In genomic region chr12:46430340-46430948, GRCh38 we compare ENCODE assay signal across 1 cellular context.
TF ChIP-seq lines count a peak whose summit lies in the region.

No MANE protein-coding gene starts in this region.

TF ChIP-seq in HepG2, 621 proteins besides CTCF, POLR2A, EP300 and RAD21 (continued from another document and continues in another):
- TF ChIP-seq AHDC1 (CRISPR knock-in tag; IDR thresholded peaks at IDR 0.05; ENCODE audit: borderline replicate concordance): peak; percentile 89; the same call in 1 of the 2 replicates
- no peak for TF ChIP-seq LBX2 (CRISPR knock-in tag; IDR thresholded peaks at IDR 0.05; ENCODE audit: borderline replicate concordance)
- TF ChIP-seq, protein P1, sequence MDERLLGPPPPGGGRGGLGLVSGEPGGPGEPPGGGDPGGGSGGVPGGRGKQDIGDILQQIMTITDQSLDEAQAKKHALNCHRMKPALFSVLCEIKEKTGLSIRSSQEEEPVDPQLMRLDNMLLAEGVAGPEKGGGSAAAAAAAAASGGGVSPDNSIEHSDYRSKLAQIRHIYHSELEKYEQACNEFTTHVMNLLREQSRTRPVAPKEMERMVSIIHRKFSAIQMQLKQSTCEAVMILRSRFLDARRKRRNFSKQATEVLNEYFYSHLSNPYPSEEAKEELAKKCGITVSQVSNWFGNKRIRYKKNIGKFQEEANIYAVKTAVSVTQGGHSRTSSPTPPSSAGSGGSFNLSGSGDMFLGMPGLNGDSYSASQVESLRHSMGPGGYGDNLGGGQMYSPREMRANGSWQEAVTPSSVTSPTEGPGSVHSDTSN (CRISPR knock-in tag; IDR thresholded peaks at IDR 0.05): no peak
- peak; percentile 53; the same call in 1 of the 2 replicates for TF ChIP-seq KLF6 (CRISPR knock-in tag; IDR thresholded peaks at IDR 0.05)
- TF ChIP-seq HHEX (CRISPR knock-in tag; IDR thresholded peaks at IDR 0.05): peak; percentile 86
- TF ChIP-seq NFYC (CRISPR knock-in tag; IDR thresholded peaks at IDR 0.05): no peak
- peak; percentile 70 for TF ChIP-seq MIXL1 (CRISPR knock-in tag; IDR thresholded peaks at IDR 0.05)
- peak; percentile 37; the same call in 1 of the 2 replicates for TF ChIP-seq NR2C2 (CRISPR knock-in tag; IDR thresholded peaks at IDR 0.05; ENCODE audit: borderline replicate concordance)
- TF ChIP-seq SMARCC2 (IDR thresholded peaks at IDR 0.05): no peak
- TF ChIP-seq NCOR1 (IDR thresholded peaks at IDR 0.05; ENCODE audit: borderline replicate concordance, low read length): peak; percentile 49; the same call in 1 of the 2 replicates
- TF ChIP-seq, protein P2, sequence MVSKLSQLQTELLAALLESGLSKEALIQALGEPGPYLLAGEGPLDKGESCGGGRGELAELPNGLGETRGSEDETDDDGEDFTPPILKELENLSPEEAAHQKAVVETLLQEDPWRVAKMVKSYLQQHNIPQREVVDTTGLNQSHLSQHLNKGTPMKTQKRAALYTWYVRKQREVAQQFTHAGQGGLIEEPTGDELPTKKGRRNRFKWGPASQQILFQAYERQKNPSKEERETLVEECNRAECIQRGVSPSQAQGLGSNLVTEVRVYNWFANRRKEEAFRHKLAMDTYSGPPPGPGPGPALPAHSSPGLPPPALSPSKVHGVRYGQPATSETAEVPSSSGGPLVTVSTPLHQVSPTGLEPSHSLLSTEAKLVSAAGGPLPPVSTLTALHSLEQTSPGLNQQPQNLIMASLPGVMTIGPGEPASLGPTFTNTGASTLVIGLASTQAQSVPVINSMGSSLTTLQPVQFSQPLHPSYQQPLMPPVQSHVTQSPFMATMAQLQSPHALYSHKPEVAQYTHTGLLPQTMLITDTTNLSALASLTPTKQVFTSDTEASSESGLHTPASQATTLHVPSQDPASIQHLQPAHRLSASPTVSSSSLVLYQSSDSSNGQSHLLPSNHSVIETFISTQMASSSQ (IDR thresholded peaks at IDR 0.05; ENCODE audit: low read depth): peak; percentile 27; the same call in 1 of the 2 replicates
- TF ChIP-seq, protein P2 (CRISPR knock-in tag; IDR thresholded peaks at IDR 0.05; ENCODE audit: borderline replicate concordance): peak; percentile 74; the same call in 1 of the 2 replicates
- no peak for TF ChIP-seq SSRP1 (CRISPR knock-in tag; IDR thresholded peaks at IDR 0.05)
- no peak for TF ChIP-seq CBX5 (CRISPR knock-in tag; IDR thresholded peaks at IDR 0.05; ENCODE audit: borderline replicate concordance)
- TF ChIP-seq ZNF605 (CRISPR knock-in tag; IDR thresholded peaks at IDR 0.05): no peak
- peak; percentile 40; the same call in 1 of the 2 replicates for TF ChIP-seq MEIS2 (CRISPR knock-in tag; IDR thresholded peaks at IDR 0.05)
- TF ChIP-seq ZSCAN30 (CRISPR knock-in tag; IDR thresholded peaks at IDR 0.05): no peak
- TF ChIP-seq ZNF124 (CRISPR knock-in tag; IDR thresholded peaks at IDR 0.05): peak; percentile 65; the same call in 1 of the 2 replicates
- no peak for TF ChIP-seq HNRNPL (IDR thresholded peaks at IDR 0.05; ENCODE audit: low read depth, low read length)
- TF ChIP-seq RXRA (CRISPR knock-in tag; IDR thresholded peaks at IDR 0.05): peak; percentile 57; the same call in 1 of the 2 replicates
- TF ChIP-seq SIX1 (CRISPR knock-in tag; IDR thresholded peaks at IDR 0.05; ENCODE audit: borderline replicate concordance): peak; percentile 97
- 0 out of 2 replicates have a peak, but pooled peaks have one; percentile 39 for TF ChIP-seq SATB2 (CRISPR knock-in tag; IDR thresholded peaks at IDR 0.05)
- TF ChIP-seq RARA (CRISPR knock-in tag; IDR thresholded peaks at IDR 0.05): peak; percentile 96
- peak; percentile 44 for TF ChIP-seq TBL1XR1 (IDR thresholded peaks at IDR 0.05; ENCODE audit: borderline replicate concordance, low read length, partially characterized antibody)
- peak; percentile 98 for TF ChIP-seq MED1 (CRISPR knock-in tag; IDR thresholded peaks at IDR 0.05)
- peak; percentile 36; the same call in 1 of the 2 replicates for TF ChIP-seq ZNF652 (CRISPR knock-in tag; IDR thresholded peaks at IDR 0.05; ENCODE audit: borderline replicate concordance, low read depth)
- peak; percentile 58; the same call in 1 of the 2 replicates for TF ChIP-seq HOXD1 (CRISPR knock-in tag; IDR thresholded peaks at IDR 0.05)
- TF ChIP-seq, protein P3, sequence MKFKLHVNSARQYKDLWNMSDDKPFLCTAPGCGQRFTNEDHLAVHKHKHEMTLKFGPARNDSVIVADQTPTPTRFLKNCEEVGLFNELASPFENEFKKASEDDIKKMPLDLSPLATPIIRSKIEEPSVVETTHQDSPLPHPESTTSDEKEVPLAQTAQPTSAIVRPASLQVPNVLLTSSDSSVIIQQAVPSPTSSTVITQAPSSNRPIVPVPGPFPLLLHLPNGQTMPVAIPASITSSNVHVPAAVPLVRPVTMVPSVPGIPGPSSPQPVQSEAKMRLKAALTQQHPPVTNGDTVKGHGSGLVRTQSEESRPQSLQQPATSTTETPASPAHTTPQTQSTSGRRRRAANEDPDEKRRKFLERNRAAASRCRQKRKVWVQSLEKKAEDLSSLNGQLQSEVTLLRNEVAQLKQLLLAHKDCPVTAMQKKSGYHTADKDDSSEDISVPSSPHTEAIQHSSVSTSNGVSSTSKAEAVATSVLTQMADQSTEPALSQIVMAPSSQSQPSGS (CRISPR knock-in tag; IDR thresholded peaks at IDR 0.05): peak; percentile 84; the same call in 1 of the 2 replicates
- TF ChIP-seq TBX2 (CRISPR knock-in tag; IDR thresholded peaks at IDR 0.05; ENCODE audit: borderline replicate concordance): peak; percentile 91
- TF ChIP-seq RCOR2 (CRISPR knock-in tag; IDR thresholded peaks at IDR 0.05): peak; percentile 83
- TF ChIP-seq ZNF562 (CRISPR knock-in tag; IDR thresholded peaks at IDR 0.05; ENCODE audit: borderline replicate concordance): no peak
- TF ChIP-seq MBD4 (IDR thresholded peaks at IDR 0.05; ENCODE audit: borderline replicate concordance, low read length): peak; percentile 39; the same call in 1 of the 2 replicates
- no peak for TF ChIP-seq HNRNPK (IDR thresholded peaks at IDR 0.05; ENCODE audit: low read depth, low read length, poor library complexity, severe bottlenecking)
- TF ChIP-seq SOX6 (IDR thresholded peaks at IDR 0.05): peak; percentile 55; the same call in 1 of the 2 replicates
- TF ChIP-seq SOX6 (CRISPR knock-in tag; IDR thresholded peaks at IDR 0.05): peak; percentile 99
- TF ChIP-seq ZNF556 (CRISPR knock-in tag; IDR thresholded peaks at IDR 0.05; ENCODE audit: borderline replicate concordance): 0 out of 2 replicates have a peak, but pooled peaks have one; percentile 49
- 0 out of 2 replicates have a peak, but pooled peaks have one; percentile 66 for TF ChIP-seq KDM4B (CRISPR knock-in tag; IDR thresholded peaks at IDR 0.05)
- TF ChIP-seq HMG20A (CRISPR knock-in tag; IDR thresholded peaks at IDR 0.05; ENCODE audit: borderline replicate concordance): peak; percentile 95
- no peak for TF ChIP-seq TFDP1 (CRISPR knock-in tag; IDR thresholded peaks at IDR 0.05; ENCODE audit: borderline replicate concordance)
- TF ChIP-seq KLF11 (CRISPR knock-in tag; IDR thresholded peaks at IDR 0.05): 0 out of 2 replicates have a peak, but pooled peaks have one; percentile 42
- peak; percentile 93 for TF ChIP-seq ATF7 (IDR thresholded peaks at IDR 0.05)
- peak; percentile 29; the same call in 1 of the 2 replicates for TF ChIP-seq ATF7 (CRISPR knock-in tag; IDR thresholded peaks at IDR 0.05)
- peak; percentile 96 for TF ChIP-seq ELF3 (CRISPR knock-in tag; IDR thresholded peaks at IDR 0.05)
- no peak for TF ChIP-seq ZNF441 (CRISPR knock-in tag; IDR thresholded peaks at IDR 0.05; ENCODE audit: borderline replicate concordance)
- TF ChIP-seq, protein P4, sequence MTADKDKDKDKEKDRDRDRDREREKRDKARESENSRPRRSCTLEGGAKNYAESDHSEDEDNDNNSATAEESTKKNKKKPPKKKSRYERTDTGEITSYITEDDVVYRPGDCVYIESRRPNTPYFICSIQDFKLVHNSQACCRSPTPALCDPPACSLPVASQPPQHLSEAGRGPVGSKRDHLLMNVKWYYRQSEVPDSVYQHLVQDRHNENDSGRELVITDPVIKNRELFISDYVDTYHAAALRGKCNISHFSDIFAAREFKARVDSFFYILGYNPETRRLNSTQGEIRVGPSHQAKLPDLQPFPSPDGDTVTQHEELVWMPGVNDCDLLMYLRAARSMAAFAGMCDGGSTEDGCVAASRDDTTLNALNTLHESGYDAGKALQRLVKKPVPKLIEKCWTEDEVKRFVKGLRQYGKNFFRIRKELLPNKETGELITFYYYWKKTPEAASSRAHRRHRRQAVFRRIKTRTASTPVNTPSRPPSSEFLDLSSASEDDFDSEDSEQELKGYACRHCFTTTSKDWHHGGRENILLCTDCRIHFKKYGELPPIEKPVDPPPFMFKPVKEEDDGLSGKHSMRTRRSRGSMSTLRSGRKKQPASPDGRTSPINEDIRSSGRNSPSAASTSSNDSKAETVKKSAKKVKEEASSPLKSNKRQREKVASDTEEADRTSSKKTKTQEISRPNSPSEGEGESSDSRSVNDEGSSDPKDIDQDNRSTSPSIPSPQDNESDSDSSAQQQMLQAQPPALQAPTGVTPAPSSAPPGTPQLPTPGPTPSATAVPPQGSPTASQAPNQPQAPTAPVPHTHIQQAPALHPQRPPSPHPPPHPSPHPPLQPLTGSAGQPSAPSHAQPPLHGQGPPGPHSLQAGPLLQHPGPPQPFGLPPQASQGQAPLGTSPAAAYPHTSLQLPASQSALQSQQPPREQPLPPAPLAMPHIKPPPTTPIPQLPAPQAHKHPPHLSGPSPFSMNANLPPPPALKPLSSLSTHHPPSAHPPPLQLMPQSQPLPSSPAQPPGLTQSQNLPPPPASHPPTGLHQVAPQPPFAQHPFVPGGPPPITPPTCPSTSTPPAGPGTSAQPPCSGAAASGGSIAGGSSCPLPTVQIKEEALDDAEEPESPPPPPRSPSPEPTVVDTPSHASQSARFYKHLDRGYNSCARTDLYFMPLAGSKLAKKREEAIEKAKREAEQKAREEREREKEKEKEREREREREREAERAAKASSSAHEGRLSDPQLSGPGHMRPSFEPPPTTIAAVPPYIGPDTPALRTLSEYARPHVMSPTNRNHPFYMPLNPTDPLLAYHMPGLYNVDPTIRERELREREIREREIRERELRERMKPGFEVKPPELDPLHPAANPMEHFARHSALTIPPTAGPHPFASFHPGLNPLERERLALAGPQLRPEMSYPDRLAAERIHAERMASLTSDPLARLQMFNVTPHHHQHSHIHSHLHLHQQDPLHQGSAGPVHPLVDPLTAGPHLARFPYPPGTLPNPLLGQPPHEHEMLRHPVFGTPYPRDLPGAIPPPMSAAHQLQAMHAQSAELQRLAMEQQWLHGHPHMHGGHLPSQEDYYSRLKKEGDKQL (CRISPR knock-in tag; IDR thresholded peaks at IDR 0.05; ENCODE audit: low read depth): peak; percentile 95
- peak; percentile 94; the same call in 1 of the 2 replicates for TF ChIP-seq ZBTB20 (CRISPR knock-in tag; IDR thresholded peaks at IDR 0.05; ENCODE audit: borderline replicate concordance, low read depth)
